In the genomic region with DNA sequence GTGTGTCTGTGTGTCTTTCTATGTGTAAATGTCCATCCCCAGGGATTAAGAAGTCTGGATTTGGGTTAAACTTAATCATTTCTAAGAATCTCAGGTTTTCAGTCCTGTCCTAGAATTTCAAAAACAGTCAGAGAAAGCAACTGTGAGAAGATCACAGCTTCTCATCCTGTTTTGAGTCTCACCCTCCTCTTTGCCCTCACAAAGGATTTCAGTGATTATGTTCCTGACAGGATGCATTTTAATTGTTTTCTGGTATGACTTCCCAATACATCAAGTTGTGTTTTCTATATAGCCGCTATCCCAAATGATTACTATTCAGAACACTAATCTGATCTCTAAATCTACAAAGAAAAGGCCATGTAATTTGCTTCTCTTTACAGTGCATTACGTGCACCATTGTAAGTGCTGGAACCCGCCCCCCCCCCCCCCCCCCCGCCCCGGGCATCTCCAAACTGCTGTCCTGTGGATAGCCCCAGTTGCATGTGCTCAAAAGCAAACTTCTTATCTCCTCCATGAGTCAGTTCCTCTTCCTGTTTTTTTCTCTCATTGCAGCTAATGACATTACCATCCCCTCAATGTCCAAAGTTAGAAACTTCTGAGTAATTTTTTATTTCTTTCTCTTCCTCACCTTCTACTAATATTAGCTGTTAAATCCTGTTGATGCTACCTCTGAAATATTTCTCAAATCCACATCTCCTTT, we compare ENCODE assay signal across 1 cellular context.
TF ChIP-seq lines count a peak whose summit lies in the region.

No MANE protein-coding gene starts in this region.

TF ChIP-seq in SK-N-SH, 30 proteins besides CTCF, POLR2A, EP300 and RAD21 (continued from another document):
- TF ChIP-seq, protein P1, sequence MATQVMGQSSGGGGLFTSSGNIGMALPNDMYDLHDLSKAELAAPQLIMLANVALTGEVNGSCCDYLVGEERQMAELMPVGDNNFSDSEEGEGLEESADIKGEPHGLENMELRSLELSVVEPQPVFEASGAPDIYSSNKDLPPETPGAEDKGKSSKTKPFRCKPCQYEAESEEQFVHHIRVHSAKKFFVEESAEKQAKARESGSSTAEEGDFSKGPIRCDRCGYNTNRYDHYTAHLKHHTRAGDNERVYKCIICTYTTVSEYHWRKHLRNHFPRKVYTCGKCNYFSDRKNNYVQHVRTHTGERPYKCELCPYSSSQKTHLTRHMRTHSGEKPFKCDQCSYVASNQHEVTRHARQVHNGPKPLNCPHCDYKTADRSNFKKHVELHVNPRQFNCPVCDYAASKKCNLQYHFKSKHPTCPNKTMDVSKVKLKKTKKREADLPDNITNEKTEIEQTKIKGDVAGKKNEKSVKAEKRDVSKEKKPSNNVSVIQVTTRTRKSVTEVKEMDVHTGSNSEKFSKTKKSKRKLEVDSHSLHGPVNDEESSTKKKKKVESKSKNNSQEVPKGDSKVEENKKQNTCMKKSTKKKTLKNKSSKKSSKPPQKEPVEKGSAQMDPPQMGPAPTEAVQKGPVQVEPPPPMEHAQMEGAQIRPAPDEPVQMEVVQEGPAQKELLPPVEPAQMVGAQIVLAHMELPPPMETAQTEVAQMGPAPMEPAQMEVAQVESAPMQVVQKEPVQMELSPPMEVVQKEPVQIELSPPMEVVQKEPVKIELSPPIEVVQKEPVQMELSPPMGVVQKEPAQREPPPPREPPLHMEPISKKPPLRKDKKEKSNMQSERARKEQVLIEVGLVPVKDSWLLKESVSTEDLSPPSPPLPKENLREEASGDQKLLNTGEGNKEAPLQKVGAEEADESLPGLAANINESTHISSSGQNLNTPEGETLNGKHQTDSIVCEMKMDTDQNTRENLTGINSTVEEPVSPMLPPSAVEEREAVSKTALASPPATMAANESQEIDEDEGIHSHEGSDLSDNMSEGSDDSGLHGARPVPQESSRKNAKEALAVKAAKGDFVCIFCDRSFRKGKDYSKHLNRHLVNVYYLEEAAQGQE (IDR thresholded peaks at IDR 0.05; ENCODE audit: low read depth, low read length), result no peak
- TF ChIP-seq, protein P2, sequence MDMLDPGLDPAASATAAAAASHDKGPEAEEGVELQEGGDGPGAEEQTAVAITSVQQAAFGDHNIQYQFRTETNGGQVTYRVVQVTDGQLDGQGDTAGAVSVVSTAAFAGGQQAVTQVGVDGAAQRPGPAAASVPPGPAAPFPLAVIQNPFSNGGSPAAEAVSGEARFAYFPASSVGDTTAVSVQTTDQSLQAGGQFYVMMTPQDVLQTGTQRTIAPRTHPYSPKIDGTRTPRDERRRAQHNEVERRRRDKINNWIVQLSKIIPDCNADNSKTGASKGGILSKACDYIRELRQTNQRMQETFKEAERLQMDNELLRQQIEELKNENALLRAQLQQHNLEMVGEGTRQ (IDR thresholded peaks at IDR 0.05; ENCODE audit: borderline replicate concordance, low read depth, low read length), result no peak
- TF ChIP-seq, protein P3, sequence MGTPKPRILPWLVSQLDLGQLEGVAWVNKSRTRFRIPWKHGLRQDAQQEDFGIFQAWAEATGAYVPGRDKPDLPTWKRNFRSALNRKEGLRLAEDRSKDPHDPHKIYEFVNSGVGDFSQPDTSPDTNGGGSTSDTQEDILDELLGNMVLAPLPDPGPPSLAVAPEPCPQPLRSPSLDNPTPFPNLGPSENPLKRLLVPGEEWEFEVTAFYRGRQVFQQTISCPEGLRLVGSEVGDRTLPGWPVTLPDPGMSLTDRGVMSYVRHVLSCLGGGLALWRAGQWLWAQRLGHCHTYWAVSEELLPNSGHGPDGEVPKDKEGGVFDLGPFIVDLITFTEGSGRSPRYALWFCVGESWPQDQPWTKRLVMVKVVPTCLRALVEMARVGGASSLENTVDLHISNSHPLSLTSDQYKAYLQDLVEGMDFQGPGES (IDR thresholded peaks at IDR 0.05; ENCODE audit: low read depth, low read length), result no peak
- TF ChIP-seq RFX5 (IDR thresholded peaks at IDR 0.05; ENCODE audit: low read length) (no peak), FOSL2 (IDR thresholded peaks at IDR 0.05; ENCODE audit: borderline replicate concordance, low read depth) (peak; percentile 30; the same call in 1 of the 2 replicates), SIN3A (IDR thresholded peaks at IDR 0.05; ENCODE audit: borderline replicate concordance, low read depth, low read length) (no peak), GABPA (IDR thresholded peaks at IDR 0.05; ENCODE audit: low read depth) (no peak), GATA2 (CRISPR knock-in tag; IDR thresholded peaks at IDR 0.05) (no peak), TCF12 (IDR thresholded peaks at IDR 0.05) (no peak), FOXJ3 (CRISPR knock-in tag; IDR thresholded peaks at IDR 0.05) (no peak), NFIC (IDR thresholded peaks at IDR 0.05; ENCODE audit: borderline replicate concordance) (no peak)
- TF ChIP-seq, protein P4, sequence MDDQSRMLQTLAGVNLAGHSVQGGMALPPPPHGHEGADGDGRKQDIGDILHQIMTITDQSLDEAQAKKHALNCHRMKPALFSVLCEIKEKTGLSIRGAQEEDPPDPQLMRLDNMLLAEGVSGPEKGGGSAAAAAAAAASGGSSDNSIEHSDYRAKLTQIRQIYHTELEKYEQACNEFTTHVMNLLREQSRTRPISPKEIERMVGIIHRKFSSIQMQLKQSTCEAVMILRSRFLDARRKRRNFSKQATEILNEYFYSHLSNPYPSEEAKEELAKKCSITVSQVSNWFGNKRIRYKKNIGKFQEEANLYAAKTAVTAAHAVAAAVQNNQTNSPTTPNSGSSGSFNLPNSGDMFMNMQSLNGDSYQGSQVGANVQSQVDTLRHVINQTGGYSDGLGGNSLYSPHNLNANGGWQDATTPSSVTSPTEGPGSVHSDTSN (IDR thresholded peaks at IDR 0.05), result no peak
- TF ChIP-seq, protein P5, sequence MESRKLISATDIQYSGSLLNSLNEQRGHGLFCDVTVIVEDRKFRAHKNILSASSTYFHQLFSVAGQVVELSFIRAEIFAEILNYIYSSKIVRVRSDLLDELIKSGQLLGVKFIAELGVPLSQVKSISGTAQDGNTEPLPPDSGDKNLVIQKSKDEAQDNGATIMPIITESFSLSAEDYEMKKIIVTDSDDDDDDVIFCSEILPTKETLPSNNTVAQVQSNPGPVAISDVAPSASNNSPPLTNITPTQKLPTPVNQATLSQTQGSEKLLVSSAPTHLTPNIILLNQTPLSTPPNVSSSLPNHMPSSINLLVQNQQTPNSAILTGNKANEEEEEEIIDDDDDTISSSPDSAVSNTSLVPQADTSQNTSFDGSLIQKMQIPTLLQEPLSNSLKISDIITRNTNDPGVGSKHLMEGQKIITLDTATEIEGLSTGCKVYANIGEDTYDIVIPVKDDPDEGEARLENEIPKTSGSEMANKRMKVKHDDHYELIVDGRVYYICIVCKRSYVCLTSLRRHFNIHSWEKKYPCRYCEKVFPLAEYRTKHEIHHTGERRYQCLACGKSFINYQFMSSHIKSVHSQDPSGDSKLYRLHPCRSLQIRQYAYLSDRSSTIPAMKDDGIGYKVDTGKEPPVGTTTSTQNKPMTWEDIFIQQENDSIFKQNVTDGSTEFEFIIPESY (IDR thresholded peaks at IDR 0.05; ENCODE audit: borderline replicate concordance, low read depth), result no peak
- TF ChIP-seq, protein P6, sequence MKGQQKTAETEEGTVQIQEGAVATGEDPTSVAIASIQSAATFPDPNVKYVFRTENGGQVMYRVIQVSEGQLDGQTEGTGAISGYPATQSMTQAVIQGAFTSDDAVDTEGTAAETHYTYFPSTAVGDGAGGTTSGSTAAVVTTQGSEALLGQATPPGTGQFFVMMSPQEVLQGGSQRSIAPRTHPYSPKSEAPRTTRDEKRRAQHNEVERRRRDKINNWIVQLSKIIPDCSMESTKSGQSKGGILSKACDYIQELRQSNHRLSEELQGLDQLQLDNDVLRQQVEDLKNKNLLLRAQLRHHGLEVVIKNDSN (IDR thresholded peaks at IDR 0.05; ENCODE audit: borderline replicate concordance, low read depth), result no peak
TF ChIP-seq in SK-N-SH: peak in this region for 4.
